Comparison of ENCODE assay signal across 20 cellular contexts in the genomic region with DNA sequence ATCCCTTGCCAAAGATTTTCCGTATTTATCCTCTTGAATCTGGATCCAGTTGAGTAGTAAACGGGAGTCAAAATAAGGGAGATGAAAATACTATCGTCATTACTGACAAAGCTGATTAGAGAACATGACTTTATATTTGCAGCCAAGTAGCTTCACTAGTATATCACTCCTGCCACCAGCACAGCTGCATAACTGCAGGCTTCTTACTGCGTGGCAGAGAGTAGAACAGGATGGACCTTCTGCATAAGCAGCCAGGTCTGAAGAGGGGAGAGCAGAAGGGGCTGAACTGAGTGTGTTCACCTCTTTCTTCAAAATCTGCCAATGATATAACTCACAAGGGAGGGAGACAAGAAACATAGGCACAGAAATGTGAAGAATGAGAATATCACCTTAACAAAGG.
"Had no signal": no experiment of that assay in that cellular context is flagged by ENCODE, and none has a peak within 500 bp of the region (broad histone marks: within the 10 kb centered on the region; RNA-seq: fewer than 3 reads in every experiment).

No MANE protein-coding gene starts in this region.

- H3K4me3 Mint-ChIP-seq: activated CD4-positive, alpha-beta T cell treated with anti-CD3 and anti-CD28 coated beads, Interleukin-2, amount 10 ng/mL, durations not matched to agents 24 days and 14 days; activated CD8-positive, alpha-beta T cell treated with anti-CD3 and anti-CD28 coated beads for 36 hours; activated T-cell treated with anti-CD3 and anti-CD28 coated beads, Interleukin-2, amount 50 U/mL, for 4 hours; T-cell had no signal

- H3K27me3 ChIP-seq: foreskin keratinocyte, tibial nerve had no signal

- H3K9me3 Mint-ChIP-seq: activated CD4-positive, alpha-beta T cell treated with anti-CD3 and anti-CD28 coated beads, Interleukin-2, amount 10 ng/mL, durations not matched to agents 24 days and 14 days; activated naive CD4-positive, alpha-beta T cell treated with anti-CD3 and anti-CD28 coated beads, Interleukin-2, amount 50 U/mL, for 72 hours had no signal

- H3K4me1 Mint-ChIP-seq: activated CD4-positive, alpha-beta T cell treated with anti-CD3 and anti-CD28 coated beads, Interleukin-2, amount 10 ng/mL, durations not matched to agents 24 days and 14 days had no signal

- H3K4me3 ChIP-seq: coronary artery, tibial nerve had no signal

- H3K27me3 Mint-ChIP-seq: activated CD4-positive, alpha-beta T cell treated with anti-CD3 and anti-CD28 coated beads, Interleukin-2, amount 10 ng/mL, durations not matched to agents 24 days and 14 days; activated CD8-positive, alpha-beta T cell treated with anti-CD3 and anti-CD28 coated beads for 36 hours; T-cell had no signal

- H3K27ac Mint-ChIP-seq: activated CD4-positive, alpha-beta T cell treated with anti-CD3 and anti-CD28 coated beads, Interleukin-2, amount 10 ng/mL, durations not matched to agents 24 days and 14 days; activated CD8-positive, alpha-beta T cell treated with anti-CD3 and anti-CD28 coated beads for 36 hours; activated naive CD4-positive, alpha-beta T cell treated with anti-CD3 and anti-CD28 coated beads, Interleukin-2, amount 50 U/mL, for 72 hours; T-cell had no signal

- DNase-seq: activated CD4-positive, alpha-beta T cell treated with anti-CD3 and anti-CD28 coated beads, Interleukin-2, amount 10 ng/mL, durations not matched to agents 24 days and 14 days; activated CD4-positive, CD25-positive, alpha-beta regulatory T cell; activated CD8-positive, alpha-beta T cell treated with anti-CD3 and anti-CD28 coated beads for 36 hours; activated gamma-delta T cell; activated T-cell treated with anti-CD3 and anti-CD28 coated beads, Interleukin-2, amount 50 U/mL, for 4 hours; central memory CD4-positive, alpha-beta T cell; foreskin keratinocyte; hypothalamus; islet precursor cell; mammary epithelial cell; stimulated activated CD4-positive, alpha-beta T cell treated with anti-CD3 and anti-CD28 coated beads, Interleukin-2, amount 100 ng/mL, for 24 hours; stimulated activated naive CD8-positive, alpha-beta T cell treated with anti-CD3 and anti-CD28 coated beads, Interleukin-15, Interleukin-2, amounts not matched to agents 100 U/mL and 50 U/mL, for 24 hours; substantia nigra; T-cell; T-helper 9 cell had no signal

- ATAC-seq: activated CD8-positive, alpha-beta T cell treated with anti-CD3 and anti-CD28 coated beads for 36 hours; activated naive CD4-positive, alpha-beta T cell treated with anti-CD3 and anti-CD28 coated beads, Interleukin-2, amount 50 U/mL, for 72 hours; activated T-cell treated with anti-CD3 and anti-CD28 coated beads, Interleukin-2, amount 50 U/mL, for 4 hours; foreskin keratinocyte; left lobe of liver; SK-N-SH treated with all-trans-retinoic acid at 6 μM for 48 hours; stimulated activated naive CD8-positive, alpha-beta T cell treated with anti-CD3 and anti-CD28 coated beads, Interleukin-15, Interleukin-2, amounts not matched to agents 100 U/mL and 50 U/mL, for 24 hours; T-cell had no signal

- H3K27ac ChIP-seq: coronary artery, foreskin keratinocyte, tibial nerve had no signal
